1 cellular context compared by ENCODE assay signal in the genomic region with DNA sequence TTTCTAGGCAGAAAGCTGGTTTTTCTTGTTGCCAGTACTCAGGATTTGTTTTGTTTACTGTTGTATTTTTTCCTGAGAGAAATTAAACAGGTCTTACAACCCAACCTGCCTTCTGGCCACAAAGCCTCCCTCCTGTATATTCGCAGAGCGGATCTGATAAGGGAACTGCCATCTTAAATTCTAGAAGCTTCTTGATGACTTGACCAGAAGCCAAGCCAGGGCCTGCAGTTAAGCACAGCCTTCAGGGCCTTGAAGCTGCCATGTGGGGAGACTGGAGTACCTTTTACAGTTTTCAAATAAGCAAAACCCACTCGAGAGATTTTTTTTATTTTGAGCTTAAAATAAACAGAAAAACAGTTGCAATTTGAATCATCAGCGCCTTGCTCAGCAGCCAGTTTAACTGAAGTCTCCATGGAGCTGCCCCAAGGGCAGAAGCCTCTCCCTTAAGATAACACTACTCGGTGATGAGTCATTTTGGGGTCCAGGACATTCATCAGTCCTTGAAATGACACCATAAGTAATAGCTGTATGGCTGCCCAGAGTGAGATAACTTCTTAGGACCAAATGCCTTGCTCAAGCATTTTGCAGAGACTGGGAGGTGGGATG.
TF ChIP-seq lines count a peak whose summit lies in the region.

No MANE protein-coding gene starts in this region.

TF ChIP-seq in GM12878, 131 proteins besides CTCF, POLR2A, EP300 and RAD21 (continued from another document):
- TF ChIP-seq CBFB (IDR thresholded peaks at IDR 0.05; ENCODE audit: low read depth): 0 out of 2 replicates have a peak, but pooled peaks have one; percentile 37
- peak; percentile 56; the same call in 1 of the 2 replicates for TF ChIP-seq EED (IDR thresholded peaks at IDR 0.05; ENCODE audit: low read depth)
- TF ChIP-seq, protein P1, sequence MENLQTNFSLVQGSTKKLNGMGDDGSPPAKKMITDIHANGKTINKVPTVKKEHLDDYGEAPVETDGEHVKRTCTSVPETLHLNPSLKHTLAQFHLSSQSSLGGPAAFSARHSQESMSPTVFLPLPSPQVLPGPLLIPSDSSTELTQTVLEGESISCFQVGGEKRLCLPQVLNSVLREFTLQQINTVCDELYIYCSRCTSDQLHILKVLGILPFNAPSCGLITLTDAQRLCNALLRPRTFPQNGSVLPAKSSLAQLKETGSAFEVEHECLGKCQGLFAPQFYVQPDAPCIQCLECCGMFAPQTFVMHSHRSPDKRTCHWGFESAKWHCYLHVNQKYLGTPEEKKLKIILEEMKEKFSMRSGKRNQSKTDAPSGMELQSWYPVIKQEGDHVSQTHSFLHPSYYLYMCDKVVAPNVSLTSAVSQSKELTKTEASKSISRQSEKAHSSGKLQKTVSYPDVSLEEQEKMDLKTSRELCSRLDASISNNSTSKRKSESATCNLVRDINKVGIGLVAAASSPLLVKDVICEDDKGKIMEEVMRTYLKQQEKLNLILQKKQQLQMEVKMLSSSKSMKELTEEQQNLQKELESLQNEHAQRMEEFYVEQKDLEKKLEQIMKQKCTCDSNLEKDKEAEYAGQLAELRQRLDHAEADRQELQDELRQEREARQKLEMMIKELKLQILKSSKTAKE (IDR thresholded peaks at IDR 0.05; ENCODE audit: low read depth, poor library complexity, severe bottlenecking): peak; percentile 29
- TF ChIP-seq JUND (IDR thresholded peaks at IDR 0.05; ENCODE audit: low read depth, low read length): peak; percentile 52
- TF ChIP-seq TCF3 (IDR thresholded peaks at IDR 0.05; ENCODE audit: borderline replicate concordance, insufficient read depth, low read depth, low read length): no peak
- TF ChIP-seq NFIC (IDR thresholded peaks at IDR 0.05; ENCODE audit: low read depth, low read length): peak; percentile 55; the same call in 1 of the 2 replicates
- peak; percentile 83 for TF ChIP-seq ATF2 (IDR thresholded peaks at IDR 0.05; ENCODE audit: low read length)
- TF ChIP-seq IRF4 (IDR thresholded peaks at IDR 0.05; ENCODE audit: low read depth, low read length): peak; percentile 80
- TF ChIP-seq ETV6 (conservative IDR thresholded peaks at IDR 0.05 in 1 of 2, IDR thresholded peaks at IDR 0.05 in 1 of 2; ENCODE audit: borderline replicate concordance in 1 of 2, low read depth in 1 of 2): 0 out of 4 replicates have a peak, but pooled peaks of 1 of the 2 experiments have one; percentile 12
- 0 out of 2 replicates have a peak, but pooled peaks have one; percentile 11 for TF ChIP-seq BCL11A (IDR thresholded peaks at IDR 0.05; ENCODE audit: low read depth, low read length)
- TF ChIP-seq, protein P2, sequence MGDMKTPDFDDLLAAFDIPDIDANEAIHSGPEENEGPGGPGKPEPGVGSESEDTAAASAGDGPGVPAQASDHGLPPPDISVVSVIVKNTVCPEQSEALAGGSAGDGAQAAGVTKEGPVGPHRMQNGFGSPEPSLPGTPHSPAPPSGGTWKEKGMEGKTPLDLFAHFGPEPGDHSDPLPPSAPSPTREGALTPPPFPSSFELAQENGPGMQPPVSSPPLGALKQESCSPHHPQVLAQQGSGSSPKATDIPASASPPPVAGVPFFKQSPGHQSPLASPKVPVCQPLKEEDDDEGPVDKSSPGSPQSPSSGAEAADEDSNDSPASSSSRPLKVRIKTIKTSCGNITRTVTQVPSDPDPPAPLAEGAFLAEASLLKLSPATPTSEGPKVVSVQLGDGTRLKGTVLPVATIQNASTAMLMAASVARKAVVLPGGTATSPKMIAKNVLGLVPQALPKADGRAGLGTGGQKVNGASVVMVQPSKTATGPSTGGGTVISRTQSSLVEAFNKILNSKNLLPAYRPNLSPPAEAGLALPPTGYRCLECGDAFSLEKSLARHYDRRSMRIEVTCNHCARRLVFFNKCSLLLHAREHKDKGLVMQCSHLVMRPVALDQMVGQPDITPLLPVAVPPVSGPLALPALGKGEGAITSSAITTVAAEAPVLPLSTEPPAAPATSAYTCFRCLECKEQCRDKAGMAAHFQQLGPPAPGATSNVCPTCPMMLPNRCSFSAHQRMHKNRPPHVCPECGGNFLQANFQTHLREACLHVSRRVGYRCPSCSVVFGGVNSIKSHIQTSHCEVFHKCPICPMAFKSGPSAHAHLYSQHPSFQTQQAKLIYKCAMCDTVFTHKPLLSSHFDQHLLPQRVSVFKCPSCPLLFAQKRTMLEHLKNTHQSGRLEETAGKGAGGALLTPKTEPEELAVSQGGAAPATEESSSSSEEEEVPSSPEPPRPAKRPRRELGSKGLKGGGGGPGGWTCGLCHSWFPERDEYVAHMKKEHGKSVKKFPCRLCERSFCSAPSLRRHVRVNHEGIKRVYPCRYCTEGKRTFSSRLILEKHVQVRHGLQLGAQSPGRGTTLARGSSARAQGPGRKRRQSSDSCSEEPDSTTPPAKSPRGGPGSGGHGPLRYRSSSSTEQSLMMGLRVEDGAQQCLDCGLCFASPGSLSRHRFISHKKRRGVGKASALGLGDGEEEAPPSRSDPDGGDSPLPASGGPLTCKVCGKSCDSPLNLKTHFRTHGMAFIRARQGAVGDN (IDR thresholded peaks at IDR 0.05): peak; percentile 73
- peak; percentile 53; the same call in 1 of the 2 replicates for TF ChIP-seq PKNOX1 (IDR thresholded peaks at IDR 0.05)
- TF ChIP-seq CREM (IDR thresholded peaks at IDR 0.05; ENCODE audit: low read depth): peak; percentile 57; the same call in 1 of the 2 replicates
- no peak for TF ChIP-seq CHD4 (IDR thresholded peaks at IDR 0.05)
- no peak for TF ChIP-seq SUZ12 (IDR thresholded peaks at IDR 0.05; ENCODE audit: unreplicated experiment)
- no peak for TF ChIP-seq REST (IDR thresholded peaks at IDR 0.05; ENCODE audit: low read depth, low read length)
- TF ChIP-seq CREB1 (IDR thresholded peaks at IDR 0.05; ENCODE audit: low read depth): peak; percentile 42; the same call in 1 of the 2 replicates
- peak; percentile 94 for TF ChIP-seq JUNB (IDR thresholded peaks at IDR 0.05)
- TF ChIP-seq, protein P3, sequence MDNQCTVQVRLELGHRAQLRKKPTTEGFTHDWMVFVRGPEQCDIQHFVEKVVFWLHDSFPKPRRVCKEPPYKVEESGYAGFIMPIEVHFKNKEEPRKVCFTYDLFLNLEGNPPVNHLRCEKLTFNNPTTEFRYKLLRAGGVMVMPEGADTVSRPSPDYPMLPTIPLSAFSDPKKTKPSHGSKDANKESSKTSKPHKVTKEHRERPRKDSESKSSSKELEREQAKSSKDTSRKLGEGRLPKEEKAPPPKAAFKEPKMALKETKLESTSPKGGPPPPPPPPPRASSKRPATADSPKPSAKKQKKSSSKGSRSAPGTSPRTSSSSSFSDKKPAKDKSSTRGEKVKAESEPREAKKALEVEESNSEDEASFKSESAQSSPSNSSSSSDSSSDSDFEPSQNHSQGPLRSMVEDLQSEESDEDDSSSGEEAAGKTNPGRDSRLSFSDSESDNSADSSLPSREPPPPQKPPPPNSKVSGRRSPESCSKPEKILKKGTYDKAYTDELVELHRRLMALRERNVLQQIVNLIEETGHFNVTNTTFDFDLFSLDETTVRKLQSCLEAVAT (IDR thresholded peaks at IDR 0.05): no peak
- TF ChIP-seq KDM1A (IDR thresholded peaks at IDR 0.05; ENCODE audit: borderline replicate concordance): no peak
- TF ChIP-seq DPF2 (IDR thresholded peaks at IDR 0.05): 0 out of 2 replicates have a peak, but pooled peaks have one; percentile 27
- peak; percentile 80 for TF ChIP-seq FOXM1 (IDR thresholded peaks at IDR 0.05; ENCODE audit: low read depth, low read length)
- TF ChIP-seq ZBTB33 (IDR thresholded peaks at IDR 0.05): no peak
- TF ChIP-seq RUNX3 (IDR thresholded peaks at IDR 0.05; ENCODE audit: low read length): peak; percentile 61
- 0 out of 2 replicates have a peak, but pooled peaks have one; percentile 44 for TF ChIP-seq ZBED1 (IDR thresholded peaks at IDR 0.05; ENCODE audit: borderline replicate concordance)
- peak; percentile 77 for TF ChIP-seq ZNF384 (IDR thresholded peaks at IDR 0.05; ENCODE audit: borderline replicate concordance, low read depth, low read length)
- peak; percentile 97 for TF ChIP-seq MEF2A (IDR thresholded peaks at IDR 0.05; ENCODE audit: insufficient read depth, low read depth, low read length)
- peak; percentile 48 for TF ChIP-seq PBX3 (IDR thresholded peaks at IDR 0.05; ENCODE audit: insufficient replicate concordance, low read depth, low read length)
